In the genomic region with DNA sequence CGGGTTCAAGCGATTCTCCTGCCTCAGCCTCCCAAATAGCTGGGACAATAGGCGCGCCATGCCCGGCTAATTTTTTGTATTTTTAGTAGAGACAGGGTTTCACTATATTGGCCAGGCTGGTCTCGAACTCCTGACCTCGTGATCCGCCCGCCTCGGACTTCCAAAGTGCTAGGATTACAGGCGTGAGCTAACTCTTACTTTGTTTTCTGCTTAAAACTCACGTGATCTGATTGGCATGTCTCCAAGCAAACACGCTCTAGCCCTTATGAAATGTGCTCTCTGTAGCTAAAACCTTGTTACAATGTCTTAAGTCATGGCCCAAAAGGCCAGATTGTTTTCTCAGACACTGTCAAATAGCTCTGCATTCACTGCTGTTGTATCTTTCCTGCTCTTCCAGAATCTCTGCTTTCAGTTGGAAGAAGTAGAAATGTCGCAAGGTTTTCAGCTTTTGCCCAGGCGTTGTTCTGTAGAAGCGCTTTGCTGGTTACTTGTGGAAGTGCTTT, we compare ENCODE assay signal across 8 cellular contexts. TPM values are rescaled to one million over a fixed set of nuclear protein-coding genes. Genes with fewer than 3 reads are reported as not detected.
DNase-seq lines count a peak whose midpoint lies in the region; ATAC-seq lines count a peak whose summit lies in the region.

No MANE protein-coding gene starts in this region.

- no peaks in the 10 kb centered on the region for H3K27me3 Mint-ChIP-seq in CD8-positive, alpha-beta memory T cell

- no peak overlapping the region for H3K27ac ChIP-seq in CD8-positive, alpha-beta memory T cell (ENCODE audit: low read depth, low read length)
- H3K27ac ChIP-seq in SJSA1: no peak overlapping the region

- no peak for DNase-seq in CD8-positive, alpha-beta memory T cell
- DNase-seq in SJSA1 (ENCODE audit: low read depth in 1 of 2, low spot score in 2 of 2) (peak in 1 of 2 experiments; percentile 0), fibroblast of peridontal ligament (ENCODE audit: extremely low read depth) (peak; percentile 52), renal cortical epithelial cell (ENCODE audit: low read depth) (peak; percentile 19), kidney tubule cell (ENCODE audit: low spot score) (no peak), dedifferentiated amniotic fluid mesenchymal stem cell (ENCODE audit: extremely low spot score) (no peak)

- no peaks in the 10 kb centered on the region for H3K27me3 ChIP-seq in CD8-positive, alpha-beta memory T cell (ENCODE audit: insufficient read depth, low read length, poor library complexity, severe bottlenecking)
- no peaks in the 10 kb centered on the region for H3K27me3 ChIP-seq in SJSA1 (replicated peaks)

- H3K4me3 ChIP-seq in CD8-positive, alpha-beta memory T cell (ENCODE audit: low read length): no peak overlapping the region
- peak overlapping the region; percentile 51 for H3K4me3 ChIP-seq in SJSA1

- peaks cover 12 to 21% (median 17%) of the 10 kb centered on the region in 3 donors for H3K4me1 Mint-ChIP-seq in CD8-positive, alpha-beta memory T cell

- H3K9me3 Mint-ChIP-seq in CD8-positive, alpha-beta memory T cell: no peaks in the 10 kb centered on the region

- no peaks in the 10 kb centered on the region for H3K4me1 ChIP-seq in CD8-positive, alpha-beta memory T cell (ENCODE audit: insufficient read depth, low read length)
- H3K4me1 ChIP-seq in SJSA1 (replicated peaks): peaks cover 2% of the 10 kb centered on the region; the same call in 1 of the 2 replicates

- CTCF ChIA-PET in CD8-positive, alpha-beta memory T cell (lab: Charles Lee): interaction anchor here (1.2 to 2.4 kb wide), 3 partner anchors 9 to 41 kb away, joined by 3 to 8 read pairs (median 4); partner anchors contain the start of gene OGT

- peak overlapping the region in 6 of 8 donors; percentile 17 to 97 (median 39) for H3K27ac Mint-ChIP-seq in CD8-positive, alpha-beta memory T cell

- ATAC-seq in HG03460 (IDR thresholded peaks at IDR 0.05; ENCODE audit: unreplicated experiment) (no peak), GM21619 (IDR thresholded peaks at IDR 0.05; ENCODE audit: unreplicated experiment) (no peak)

- H3K36me3 Mint-ChIP-seq in CD8-positive, alpha-beta memory T cell: no peaks in the 10 kb centered on the region

- H3K4me3 Mint-ChIP-seq in CD8-positive, alpha-beta memory T cell: peak overlapping the region; percentile 54 to 93 (median 85)

- POLR2A ChIA-PET in CD8-positive, alpha-beta memory T cell (lab: Charles Lee): interaction anchor here (1.4 to 2.4 kb wide), 2 partner anchors 40 to 46 kb away, joined by 4 to 20 read pairs; partner anchors contain the start of gene OGT

- no peaks in the 10 kb centered on the region for H3K36me3 ChIP-seq in CD8-positive, alpha-beta memory T cell (ENCODE audit: insufficient read depth, low read length)
- H3K36me3 ChIP-seq in SJSA1: no peaks in the 10 kb centered on the region

- H3K9me3 ChIP-seq in CD8-positive, alpha-beta memory T cell (ENCODE audit: low read length): no peaks in the 10 kb centered on the region
- no peaks in the 10 kb centered on the region for H3K9me3 ChIP-seq in SJSA1 (replicated peaks)

RNA-seq across cellular contexts. Expression of gene OGT, which starts 39.7 kb away (rescaled TPM):
- 100 to 1,000 TPM; 211 to 216 TPM for total RNA-seq in CD8-positive, alpha-beta memory T cell
- 35.6 TPM for polyA plus RNA-seq in CD8-positive, alpha-beta memory T cell
- 37.1 and 46.8 TPM in 2 replicates for total RNA-seq in SJSA1 (2014; rRNA removed; shearing (Covaris generic))
- 81.3 and 117 TPM in 2 replicates for total RNA-seq in renal cortical epithelial cell

Comparison
In these comparisons a context has a peak if more than half of its experiments do, and no peak if none do; other contexts are left out.
1. DNase-seq: peak in fibroblast of peridontal ligament (single experiment) and renal cortical epithelial cell (single experiment); none in CD8-positive, alpha-beta memory T cell (0 of 5), kidney tubule cell (single experiment) and dedifferentiated amniotic fluid mesenchymal stem cell (single experiment).